Comparison of ENCODE assay signal across 24 cellular contexts in genomic region chr18:10038268-10038667, GRCh38.
DNase-seq lines count a peak whose midpoint lies in the region; ATAC-seq, FAIRE-seq and TF ChIP-seq lines count a peak whose summit lies in the region.
"Had no signal": no experiment of that assay in that cellular context is flagged by ENCODE, and none has a peak within 500 bp of the region (broad histone marks: within the 10 kb centered on the region; RNA-seq: fewer than 3 reads in every experiment).

No MANE protein-coding gene starts in this region.

- no peak for FAIRE-seq in HTR-8/SVneo (lab: Jason Lieb, UNC)

- ATAC-seq in GM18858 (IDR thresholded peaks at IDR 0.05; ENCODE audit: unreplicated experiment) (no peak), HG03159 (IDR thresholded peaks at IDR 0.05; ENCODE audit: unreplicated experiment) (no peak)
- ATAC-seq: left colon; naive thymus-derived CD4-positive, alpha-beta T cell; SK-N-SH treated with all-trans-retinoic acid at 6 μM for 48 hours; stimulated activated naive CD8-positive, alpha-beta T cell treated with anti-CD3 and anti-CD28 coated beads, Interleukin-15, amount 100 ng/mL, for 72 hours had no signal

- no peaks in the 10 kb centered on the region for H3K27me3 Mint-ChIP-seq in neural progenitor cell (ENCODE audit: insufficient read depth, low read depth)
- H3K27me3 Mint-ChIP-seq: stimulated activated naive CD8-positive, alpha-beta T cell treated with anti-CD3 and anti-CD28 coated beads, Interleukin-15, amount 100 ng/mL, for 72 hours; type B pancreatic cell had no signal

- TF ChIP-seq CTCF in GM06990 (IDR thresholded peaks at IDR 0.05; ENCODE audit: insufficient read depth, low read length, poor library complexity, severe bottlenecking) (peak; percentile 31), HL-60 (IDR thresholded peaks at IDR 0.05; ENCODE audit: insufficient read depth, low read length) (peak; percentile 17), WERI-Rb-1 (IDR thresholded peaks at IDR 0.05; ENCODE audit: low read depth, low read length) (peak; percentile 34), neural progenitor cell (IDR thresholded peaks at IDR 0.05) (no peak)

- no peaks in the 10 kb centered on the region for H3K4me1 ChIP-seq in neural progenitor cell

- DNase-seq in GM06990 (ENCODE audit: extremely low read depth, insufficient read length) (no peak), HL-60 (ENCODE audit: low read depth in 1 of 2, low spot score in 1 of 2) (no peak), WERI-Rb-1 (no peak), neural progenitor cell (ENCODE audit: low spot score) (no peak), HTR-8/SVneo (ENCODE audit: insufficient read length, low spot score) (no peak)
- DNase-seq: activated CD4-positive, alpha-beta memory T cell treated with anti-CD3 and anti-CD28 coated beads, Interleukin-2, amount 10 ng/mL, durations not matched to agents 7 days and 5 days; activated CD4-positive, CD25-positive, alpha-beta regulatory T cell; activated gamma-delta T cell treated with Interleukin-2 at 50 U/mL for 16 hours; activated T-cell treated with anti-CD3 and anti-CD28 coated beads, Interleukin-2, amount 50 U/mL, for 1 hour; left colon; naive thymus-derived CD4-positive, alpha-beta T cell; NCI-H1417 treated with DMSO at 0.1 percent for 48 hours; NCI-H2107; NCI-H510A; RPMI8226; stimulated activated CD4-positive, alpha-beta T cell treated with anti-CD3 and anti-CD28 coated beads, Interleukin-4, amount 100 ng/mL, for 4 hours; stimulated activated naive CD8-positive, alpha-beta T cell treated with anti-CD3 and anti-CD28 coated beads, Interleukin-15, amount 100 ng/mL, for 72 hours had no signal

- H3K27me3 ChIP-seq in GM06990 (replicated peaks; ENCODE audit: control insufficient read depth, insufficient read depth, low read length) (peaks cover 3% of the 10 kb centered on the region), HL-60 (ENCODE audit: insufficient read depth, poor library complexity, severe bottlenecking) (peaks cover 6% of the 10 kb centered on the region), WERI-Rb-1 (ENCODE audit: insufficient read depth, low read depth, severe bottlenecking) (no peaks in the 10 kb centered on the region), neural progenitor cell (no peaks in the 10 kb centered on the region)
- H3K27me3 ChIP-seq: right atrium auricular region had no signal

- no peak overlapping the region for H3K4me3 Mint-ChIP-seq in neural progenitor cell
- H3K4me3 Mint-ChIP-seq: activated CD4-positive, alpha-beta memory T cell treated with anti-CD3 and anti-CD28 coated beads, Interleukin-2, amount 10 ng/mL, durations not matched to agents 7 days and 5 days; naive thymus-derived CD4-positive, alpha-beta T cell; stimulated activated naive CD8-positive, alpha-beta T cell treated with anti-CD3 and anti-CD28 coated beads, Interleukin-15, amount 100 ng/mL, for 72 hours; T-helper 2 cell treated with Interferon-gamma antibody and Interleukin-4, amounts not matched to agents 5 μg/mL and 100 μg/mL, for 36 hours; type B pancreatic cell had no signal

- no peak overlapping the region for H3K9ac ChIP-seq in neural progenitor cell

- no peaks in the 10 kb centered on the region for H3K79me2 ChIP-seq in neural progenitor cell (ENCODE audit: low read depth)

- no peak overlapping the region for H2AFZ ChIP-seq in neural progenitor cell (replicated peaks)

- no peak overlapping the region for H3K4me3 ChIP-seq in GM06990 (replicated peaks; ENCODE audit: low read depth, low read length)
- no peak overlapping the region for H3K4me3 ChIP-seq in HL-60 (replicated peaks; ENCODE audit: insufficient read depth, low read length)
- no peak overlapping the region for H3K4me3 ChIP-seq in WERI-Rb-1 (ENCODE audit: low read depth, low read length)
- H3K4me3 ChIP-seq in neural progenitor cell: no peak overlapping the region
- H3K4me3 ChIP-seq: right atrium auricular region had no signal

- no peaks in the 10 kb centered on the region for H3F3A ChIP-seq in neural progenitor cell (ENCODE audit: low read depth)

- H3K36me3 ChIP-seq in GM06990 (ENCODE audit: control insufficient read depth, insufficient read depth, low read length) (no peaks in the 10 kb centered on the region), WERI-Rb-1 (no peaks in the 10 kb centered on the region), neural progenitor cell (no peaks in the 10 kb centered on the region)
- H3K36me3 ChIP-seq: right atrium auricular region had no signal

- no peak overlapping the region for H3K4me2 ChIP-seq in neural progenitor cell

- peaks cover 42% of the 10 kb centered on the region for H3K4me1 Mint-ChIP-seq in neural progenitor cell
- H3K4me1 Mint-ChIP-seq: activated CD4-positive, alpha-beta memory T cell treated with anti-CD3 and anti-CD28 coated beads, Interleukin-2, amount 10 ng/mL, durations not matched to agents 7 days and 5 days had no signal

- H3K9me3 ChIP-seq in WERI-Rb-1 (ENCODE audit: severe bottlenecking): peaks cover 6% of the 10 kb centered on the region
- H3K9me3 ChIP-seq in neural progenitor cell (ENCODE audit: low read depth): peaks cover 6% of the 10 kb centered on the region

- no peaks in the 10 kb centered on the region for H4K20me1 ChIP-seq in neural progenitor cell (ENCODE audit: low read depth)

- peaks cover 6% of the 10 kb centered on the region for H3K36me3 Mint-ChIP-seq in neural progenitor cell

- no peak overlapping the region for H3K27ac ChIP-seq in HL-60 (replicated peaks)
- H3K27ac ChIP-seq in WERI-Rb-1: no peak overlapping the region
- no peak overlapping the region for H3K27ac ChIP-seq in neural progenitor cell
- H3K27ac ChIP-seq: C4-2B had no signal

- H3K9me3 Mint-ChIP-seq in neural progenitor cell: peaks cover 23% of the 10 kb centered on the region

- H3K27ac Mint-ChIP-seq in neural progenitor cell: peak overlapping the region; percentile 34
- H3K27ac Mint-ChIP-seq: activated CD4-positive, alpha-beta memory T cell treated with anti-CD3 and anti-CD28 coated beads, Interleukin-2, amount 10 ng/mL, durations not matched to agents 7 days and 5 days; naive thymus-derived CD4-positive, alpha-beta T cell; T-helper 2 cell treated with Interferon-gamma antibody and Interleukin-4, amounts not matched to agents 5 μg/mL and 100 μg/mL, for 36 hours; type B pancreatic cell had no signal
